8 cellular contexts compared by ENCODE assay signal in the genomic region with DNA sequence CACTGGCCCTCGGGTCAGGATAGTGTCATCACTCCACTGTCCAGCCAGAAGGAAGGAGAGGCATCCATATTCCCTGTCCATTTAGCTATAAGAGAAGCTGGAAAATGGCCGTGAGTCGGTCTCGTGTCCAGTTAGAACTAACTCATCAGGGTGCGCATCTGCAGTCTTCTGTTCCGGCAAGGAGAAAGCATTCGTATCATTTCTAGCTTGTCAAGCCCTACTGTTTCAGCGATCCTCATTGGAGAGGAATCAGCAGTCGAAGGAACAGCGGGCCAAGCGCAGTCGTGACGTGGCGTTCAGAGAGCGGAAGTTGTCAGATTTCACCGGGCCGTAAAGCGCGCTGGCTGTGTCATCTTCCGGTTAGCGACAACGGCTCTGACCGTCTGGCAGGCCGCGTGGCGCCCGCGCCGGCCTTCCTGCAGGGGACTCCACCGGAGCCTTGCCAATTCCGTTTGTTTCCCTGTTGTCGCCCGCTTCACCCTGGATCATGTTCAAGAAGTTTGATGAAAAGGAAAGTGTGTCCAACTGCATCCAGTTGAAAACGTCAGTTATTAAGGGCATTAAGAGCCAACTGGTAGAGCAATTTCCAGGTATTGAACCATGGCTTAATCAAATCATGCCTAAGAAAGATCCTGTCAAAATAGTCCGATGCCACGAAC. TPM values are rescaled to one million over a fixed set of nuclear protein-coding genes. Genes with fewer than 3 reads are reported as not detected.
DNase-seq lines count a peak whose midpoint lies in the region; ATAC-seq and TF ChIP-seq lines count a peak whose summit lies in the region.

No MANE protein-coding gene starts in this region.

- peak; percentile 73 to 91 for ATAC-seq in left cardiac atrium
- peak; percentile 81 to 87 for ATAC-seq in upper lobe of left lung (ENCODE audit: low FRiP score in 2 of 2)

- H4K20me1 ChIP-seq in GM23248 (ENCODE audit: insufficient read depth) = no peaks in the 10 kb centered on the region

- intact Hi-C loops in left cardiac atrium (cut with DNase I) (no loop called here), posterior cingulate gyrus (cut with DNase I) (no loop called here)

- H2AFZ ChIP-seq in GM23248 = no peak overlapping the region

- DNase-seq in EL = peak; percentile 88
- DNase-seq in GM23248 = peak; percentile 91
- DNase-seq in MG63 = peak; percentile 81
- DNase-seq in SW 1271 (lab: John Stamatoyannopoulos, UW) = peak; percentile 75 to 93
- DNase-seq in adipocyte (ENCODE audit: low read depth) = peak; percentile 89
- peak; percentile 88 for DNase-seq in left cardiac atrium
- DNase-seq in posterior cingulate gyrus = peak; percentile 70 to 97 (median 79)
- DNase-seq in upper lobe of left lung = peak; percentile 76 to 94

- H3K27me3 ChIP-seq in GM23248 (replicated peaks; ENCODE audit: insufficient read depth) (no peaks in the 10 kb centered on the region), MG63 (no peaks in the 10 kb centered on the region), adipocyte (replicated peaks; ENCODE audit: control insufficient read depth, insufficient read depth, low read length) (no peaks in the 10 kb centered on the region), upper lobe of left lung (no peaks in the 10 kb centered on the region)

- H3K27ac ChIP-seq in GM23248 = peak overlapping the region; percentile 92
- peak overlapping the region; percentile 82 to 90 (median 88) for H3K27ac ChIP-seq in upper lobe of left lung

- H3K4me1 ChIP-seq in GM23248 (ENCODE audit: insufficient read depth) (peaks cover 60% of the 10 kb centered on the region), adipocyte (ENCODE audit: control insufficient read depth, insufficient read depth, low read length) (peaks cover 42% of the 10 kb centered on the region), upper lobe of left lung (peaks cover 0 to 34% (median 15%) of the 10 kb centered on the region in 4 donors)

- in situ Hi-C loops in GM23248 (cut with MboI) = no loop called here

- H3K36me3 ChIP-seq in GM23248 (ENCODE audit: low read depth) = peaks cover 33% of the 10 kb centered on the region
- peaks cover 77% of the 10 kb centered on the region for H3K36me3 ChIP-seq in MG63
- H3K36me3 ChIP-seq in adipocyte (ENCODE audit: control insufficient read depth, insufficient read depth, low read length, severe bottlenecking) = peaks cover 60% of the 10 kb centered on the region
- peaks cover 16 to 72% (median 37%) of the 10 kb centered on the region in 4 donors for H3K36me3 ChIP-seq in upper lobe of left lung

- peak in 1 of 6 experiments; percentile 17 for TF ChIP-seq CTCF in upper lobe of left lung (IDR thresholded peaks at IDR 0.05)

- WGBS in GM23248 (ENCODE audit: low coverage in 1 of 2, low lambda C conversion rate in 2 of 2, missing lambda C conversion rate in 2 of 2), 2 experiments = 48 to 49% methylated on average over 36 of the region's 36 CpGs
- 59 to 60% methylated on average over 36 of the region's 36 CpGs for WGBS in upper lobe of left lung, 2 donors

- H3K4me3 ChIP-seq in GM23248 = peak overlapping the region; percentile 66
- H3K4me3 ChIP-seq in MG63 = peak overlapping the region; percentile 58
- H3K4me3 ChIP-seq in adipocyte (ENCODE audit: low read length) = peak overlapping the region; percentile 85
- H3K4me3 ChIP-seq in upper lobe of left lung = peak overlapping the region; percentile 7 to 54 (median 50)

- H3K9me3 ChIP-seq in GM23248 (ENCODE audit: low read depth) = no peaks in the 10 kb centered on the region
- H3K9me3 ChIP-seq in MG63 = no peaks in the 10 kb centered on the region
- H3K9me3 ChIP-seq in adipocyte (ENCODE audit: control insufficient read depth, low read length) = no peaks in the 10 kb centered on the region
- no peaks in the 10 kb centered on the region for H3K9me3 ChIP-seq in upper lobe of left lung

- H3F3A ChIP-seq in GM23248 (ENCODE audit: insufficient read depth) = peaks cover 68% of the 10 kb centered on the region

- peak overlapping the region; percentile 85 for H3K4me2 ChIP-seq in GM23248 (ENCODE audit: unreplicated experiment)

- H3K9me2 ChIP-seq in GM23248 (ENCODE audit: insufficient read depth) = no peaks in the 10 kb centered on the region

- peaks cover 77% of the 10 kb centered on the region for H3K79me2 ChIP-seq in GM23248 (ENCODE audit: insufficient read depth)

- no peak for TF ChIP-seq EP300 in upper lobe of left lung (IDR thresholded peaks at IDR 0.05)

- H3K9ac ChIP-seq in GM23248 (peak overlapping the region; percentile 85), adipocyte (ENCODE audit: low read length) (peak overlapping the region; percentile 90)

- peak in 2 of 4 donors; percentile 42 to 75 for TF ChIP-seq POLR2A in upper lobe of left lung (IDR thresholded peaks at IDR 0.05)

RNA-seq across cellular contexts. Expression of gene HM13, which starts 32.9 kb away (rescaled TPM):
- total RNA-seq in GM23248 (2014; rRNA removed; shearing (Covaris generic)) = 110 and 117 TPM in 2 replicates
- 424 and 434 TPM in 2 replicates for polyA plus RNA-seq in GM23248 (2016; fragmentation: Nextera tagmentation; extraction: Ambion mirVana)
- 115 and 155 TPM in 2 replicates for total RNA-seq in MG63 (2014; rRNA removed; shearing (Covaris generic); ENCODE audit: low replicate concordance)
- total RNA-seq in left cardiac atrium (10 to 100 TPM; 64.9 to 88.9 TPM), upper lobe of left lung (100 to 1,000 TPM in 2 of 6 donors, 10 to 100 TPM in 4; 58.7 to 186 (median 81.6) TPM)

RNA-seq across cellular contexts. Expression of gene ID1, which starts 57.9 kb away (rescaled TPM):
- 583 and 780 TPM in 2 replicates for total RNA-seq in GM23248 (2014; rRNA removed; shearing (Covaris generic))
- polyA plus RNA-seq in GM23248 (2016; fragmentation: Nextera tagmentation; extraction: Ambion mirVana) = 248 TPM in 2 replicates
- total RNA-seq in MG63 (2014; rRNA removed; shearing (Covaris generic); ENCODE audit: low replicate concordance) = 363 and 396 TPM in 2 replicates
- total RNA-seq in left cardiac atrium = 100 to 1,000 TPM; 103 to 222 TPM
- 100 to 1,000 TPM; 226 to 911 (median 570) TPM for total RNA-seq in upper lobe of left lung

Comparison
In these comparisons a context has a peak if more than half of its experiments do, and no peak if none do; other contexts are left out.
1. Peak in every context shown above with its lines: DNase-seq, ATAC-seq, H3K4me3 ChIP-seq and H3K27ac ChIP-seq.